1 cellular context compared by ENCODE assay signal in the genomic region with DNA sequence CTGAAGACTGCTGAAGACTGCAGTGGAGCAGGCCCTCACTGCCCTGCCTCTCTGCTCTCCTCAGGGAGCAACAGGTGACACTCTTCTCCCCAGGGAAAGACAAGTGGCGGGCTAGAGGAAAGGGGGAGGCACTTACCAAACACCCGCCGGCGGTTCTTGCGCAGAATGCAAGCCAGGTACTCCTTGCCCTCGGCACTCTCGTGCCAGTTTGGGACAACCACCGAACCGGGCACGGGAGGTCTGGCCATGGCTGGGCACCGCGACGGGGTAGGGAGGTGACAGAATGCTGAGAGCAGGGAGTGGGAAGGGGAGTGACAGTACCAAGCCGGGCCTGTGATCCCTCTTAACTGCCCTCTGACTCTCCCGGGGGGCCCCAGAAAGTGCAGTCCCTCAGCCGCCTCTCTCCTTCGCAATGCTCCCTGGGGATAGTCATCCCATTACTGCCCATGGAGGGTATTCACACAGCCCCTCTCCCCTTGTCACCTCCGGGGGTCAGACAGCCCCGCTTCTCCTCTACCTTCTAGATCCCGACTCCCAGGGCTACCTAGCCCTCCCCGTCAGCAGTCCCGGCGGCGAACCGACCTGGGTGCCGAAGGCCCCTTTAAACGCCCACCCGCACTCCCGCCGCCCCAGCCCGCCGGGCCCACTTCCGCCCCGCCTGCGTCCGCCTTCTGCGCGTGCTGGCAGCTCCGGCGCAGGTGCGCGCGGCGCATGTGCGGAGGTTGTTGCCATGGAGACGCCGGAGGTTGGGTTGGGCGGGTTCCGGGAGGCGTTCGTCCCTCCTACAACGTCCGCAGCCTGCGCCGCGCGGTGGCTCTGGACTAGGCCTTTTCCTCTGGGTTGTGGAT.
TF ChIP-seq lines count a peak whose summit lies in the region.

A gene with protein sequence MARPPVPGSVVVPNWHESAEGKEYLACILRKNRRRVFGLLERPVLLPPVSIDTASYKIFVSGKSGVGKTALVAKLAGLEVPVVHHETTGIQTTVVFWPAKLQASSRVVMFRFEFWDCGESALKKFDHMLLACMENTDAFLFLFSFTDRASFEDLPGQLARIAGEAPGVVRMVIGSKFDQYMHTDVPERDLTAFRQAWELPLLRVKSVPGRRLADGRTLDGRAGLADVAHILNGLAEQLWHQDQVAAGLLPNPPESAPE (minus strand): TSS at position 689 of the 848 bp plus-strand sequence. CDS start 441 bp downstream, at position 248.

TF ChIP-seq in K562, 482 proteins besides CTCF, POLR2A, EP300 and RAD21 (continued from another document and continues in another):
- TF ChIP-seq, protein P1, sequence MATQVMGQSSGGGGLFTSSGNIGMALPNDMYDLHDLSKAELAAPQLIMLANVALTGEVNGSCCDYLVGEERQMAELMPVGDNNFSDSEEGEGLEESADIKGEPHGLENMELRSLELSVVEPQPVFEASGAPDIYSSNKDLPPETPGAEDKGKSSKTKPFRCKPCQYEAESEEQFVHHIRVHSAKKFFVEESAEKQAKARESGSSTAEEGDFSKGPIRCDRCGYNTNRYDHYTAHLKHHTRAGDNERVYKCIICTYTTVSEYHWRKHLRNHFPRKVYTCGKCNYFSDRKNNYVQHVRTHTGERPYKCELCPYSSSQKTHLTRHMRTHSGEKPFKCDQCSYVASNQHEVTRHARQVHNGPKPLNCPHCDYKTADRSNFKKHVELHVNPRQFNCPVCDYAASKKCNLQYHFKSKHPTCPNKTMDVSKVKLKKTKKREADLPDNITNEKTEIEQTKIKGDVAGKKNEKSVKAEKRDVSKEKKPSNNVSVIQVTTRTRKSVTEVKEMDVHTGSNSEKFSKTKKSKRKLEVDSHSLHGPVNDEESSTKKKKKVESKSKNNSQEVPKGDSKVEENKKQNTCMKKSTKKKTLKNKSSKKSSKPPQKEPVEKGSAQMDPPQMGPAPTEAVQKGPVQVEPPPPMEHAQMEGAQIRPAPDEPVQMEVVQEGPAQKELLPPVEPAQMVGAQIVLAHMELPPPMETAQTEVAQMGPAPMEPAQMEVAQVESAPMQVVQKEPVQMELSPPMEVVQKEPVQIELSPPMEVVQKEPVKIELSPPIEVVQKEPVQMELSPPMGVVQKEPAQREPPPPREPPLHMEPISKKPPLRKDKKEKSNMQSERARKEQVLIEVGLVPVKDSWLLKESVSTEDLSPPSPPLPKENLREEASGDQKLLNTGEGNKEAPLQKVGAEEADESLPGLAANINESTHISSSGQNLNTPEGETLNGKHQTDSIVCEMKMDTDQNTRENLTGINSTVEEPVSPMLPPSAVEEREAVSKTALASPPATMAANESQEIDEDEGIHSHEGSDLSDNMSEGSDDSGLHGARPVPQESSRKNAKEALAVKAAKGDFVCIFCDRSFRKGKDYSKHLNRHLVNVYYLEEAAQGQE (CRISPR knock-in tag; IDR thresholded peaks at IDR 0.05; ENCODE audit: low read depth), result 0 out of 2 replicates have a peak, but pooled peaks have one; percentile 34
- TF ChIP-seq, protein P2, sequence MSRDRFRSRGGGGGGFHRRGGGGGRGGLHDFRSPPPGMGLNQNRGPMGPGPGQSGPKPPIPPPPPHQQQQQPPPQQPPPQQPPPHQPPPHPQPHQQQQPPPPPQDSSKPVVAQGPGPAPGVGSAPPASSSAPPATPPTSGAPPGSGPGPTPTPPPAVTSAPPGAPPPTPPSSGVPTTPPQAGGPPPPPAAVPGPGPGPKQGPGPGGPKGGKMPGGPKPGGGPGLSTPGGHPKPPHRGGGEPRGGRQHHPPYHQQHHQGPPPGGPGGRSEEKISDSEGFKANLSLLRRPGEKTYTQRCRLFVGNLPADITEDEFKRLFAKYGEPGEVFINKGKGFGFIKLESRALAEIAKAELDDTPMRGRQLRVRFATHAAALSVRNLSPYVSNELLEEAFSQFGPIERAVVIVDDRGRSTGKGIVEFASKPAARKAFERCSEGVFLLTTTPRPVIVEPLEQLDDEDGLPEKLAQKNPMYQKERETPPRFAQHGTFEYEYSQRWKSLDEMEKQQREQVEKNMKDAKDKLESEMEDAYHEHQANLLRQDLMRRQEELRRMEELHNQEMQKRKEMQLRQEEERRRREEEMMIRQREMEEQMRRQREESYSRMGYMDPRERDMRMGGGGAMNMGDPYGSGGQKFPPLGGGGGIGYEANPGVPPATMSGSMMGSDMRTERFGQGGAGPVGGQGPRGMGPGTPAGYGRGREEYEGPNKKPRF (IDR thresholded peaks at IDR 0.05; ENCODE audit: low read depth, low read length), result no peak
- TF ChIP-seq, protein P3, sequence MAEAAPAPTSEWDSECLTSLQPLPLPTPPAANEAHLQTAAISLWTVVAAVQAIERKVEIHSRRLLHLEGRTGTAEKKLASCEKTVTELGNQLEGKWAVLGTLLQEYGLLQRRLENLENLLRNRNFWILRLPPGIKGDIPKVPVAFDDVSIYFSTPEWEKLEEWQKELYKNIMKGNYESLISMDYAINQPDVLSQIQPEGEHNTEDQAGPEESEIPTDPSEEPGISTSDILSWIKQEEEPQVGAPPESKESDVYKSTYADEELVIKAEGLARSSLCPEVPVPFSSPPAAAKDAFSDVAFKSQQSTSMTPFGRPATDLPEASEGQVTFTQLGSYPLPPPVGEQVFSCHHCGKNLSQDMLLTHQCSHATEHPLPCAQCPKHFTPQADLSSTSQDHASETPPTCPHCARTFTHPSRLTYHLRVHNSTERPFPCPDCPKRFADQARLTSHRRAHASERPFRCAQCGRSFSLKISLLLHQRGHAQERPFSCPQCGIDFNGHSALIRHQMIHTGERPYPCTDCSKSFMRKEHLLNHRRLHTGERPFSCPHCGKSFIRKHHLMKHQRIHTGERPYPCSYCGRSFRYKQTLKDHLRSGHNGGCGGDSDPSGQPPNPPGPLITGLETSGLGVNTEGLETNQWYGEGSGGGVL (CRISPR knock-in tag; IDR thresholded peaks at IDR 0.05), result no peak
- TF ChIP-seq CBFA2T2 (conservative IDR thresholded peaks at IDR 0.05) (no peak), ZNF780A (CRISPR knock-in tag; IDR thresholded peaks at IDR 0.05) (no peak), HNRNPLL (IDR thresholded peaks at IDR 0.05; ENCODE audit: low read depth, low read length, poor library complexity, severe bottlenecking) (peak; percentile 88), DACH1 (IDR thresholded peaks at IDR 0.05; ENCODE audit: partially characterized antibody) (no peak), NFIC (IDR thresholded peaks at IDR 0.05) (no peak), ZNF354B (CRISPR knock-in tag; IDR thresholded peaks at IDR 0.05) (no peak), ADNP (tag; IDR thresholded peaks at IDR 0.05) (no peak), TAF1 (IDR thresholded peaks at IDR 0.05; ENCODE audit: control insufficient read depth, extremely low read depth, insufficient read depth, low read length, severe bottlenecking) (peak; percentile 76), CBFB (CRISPR knock-in tag; IDR thresholded peaks at IDR 0.05) (0 out of 2 replicates have a peak, but pooled peaks have one; percentile 17), ZNF124 (CRISPR knock-in tag; IDR thresholded peaks at IDR 0.05) (no peak), HMG20A (CRISPR knock-in tag; conservative IDR thresholded peaks at IDR 0.05) (no peak), CREBBP (IDR thresholded peaks at IDR 0.05; ENCODE audit: low read depth, low read length) (no peak), ESRRB (CRISPR knock-in tag; IDR thresholded peaks at IDR 0.05; ENCODE audit: borderline replicate concordance) (no peak), FOXJ2 (tag; IDR thresholded peaks at IDR 0.05) (no peak; the same call in 1 of the 2 replicates), ZNF253 (CRISPR knock-in tag; conservative IDR thresholded peaks at IDR 0.05) (no peak), COPS2 (conservative IDR thresholded peaks at IDR 0.05) (no peak), ZNF551 (CRISPR knock-in tag; IDR thresholded peaks at IDR 0.05) (no peak), ZFP1 (CRISPR knock-in tag; IDR thresholded peaks at IDR 0.05) (no peak; the same call in 1 of the 2 replicates), CREM (IDR thresholded peaks at IDR 0.05; ENCODE audit: low read depth) (peak; percentile 96), KAT8 (IDR thresholded peaks at IDR 0.05; ENCODE audit: low read depth) (no peak), MEF2A (IDR thresholded peaks at IDR 0.05; ENCODE audit: control insufficient read depth, low read depth, low read length) (no peak), HOXB6 (CRISPR knock-in tag; IDR thresholded peaks at IDR 0.05; ENCODE audit: borderline replicate concordance) (no peak), ZNF696 (CRISPR knock-in tag; conservative IDR thresholded peaks at IDR 0.05) (no peak), SIRT6 (IDR thresholded peaks at IDR 0.05; ENCODE audit: low read depth, low read length) (no peak), FOXK1 (CRISPR knock-in tag; IDR thresholded peaks at IDR 0.05; ENCODE audit: borderline replicate concordance) (no peak), HCFC1 (IDR thresholded peaks at IDR 0.05; ENCODE audit: low read depth, low read length) (peak; percentile 73), RBM25 (IDR thresholded peaks at IDR 0.05; ENCODE audit: low read depth, low read length, severe bottlenecking) (peak; percentile 20), ZKSCAN8 (CRISPR knock-in tag; IDR thresholded peaks at IDR 0.05) (no peak), TEAD1 (CRISPR knock-in tag; IDR thresholded peaks at IDR 0.05) (no peak), NEUROD1 (IDR thresholded peaks at IDR 0.05; ENCODE audit: borderline replicate concordance, low read depth, low read length, partially characterized antibody) (peak; percentile 66), TEAD4 (IDR thresholded peaks at IDR 0.05; ENCODE audit: low read length) (no peak), TEAD4 (CRISPR knock-in tag; IDR thresholded peaks at IDR 0.05; ENCODE audit: borderline replicate concordance) (no peak), RBM22 (IDR thresholded peaks at IDR 0.05; ENCODE audit: low read depth, low read length, poor library complexity, severe bottlenecking) (peak; percentile 84), MCM2 (IDR thresholded peaks at IDR 0.05; ENCODE audit: low read depth) (no peak), JUNB (CRISPR knock-in tag; conservative IDR thresholded peaks at IDR 0.05) (no peak), PRMT5 (CRISPR knock-in tag; IDR thresholded peaks at IDR 0.05) (no peak), RB1 (IDR thresholded peaks at IDR 0.05; ENCODE audit: low read depth) (peak; percentile 84; the same call in 1 of the 2 replicates), PHTF2 (CRISPR knock-in tag; IDR thresholded peaks at IDR 0.05) (no peak), ELF1 (tag; IDR thresholded peaks at IDR 0.05) (peak; percentile 95), RFX1 (IDR thresholded peaks at IDR 0.05) (peak; percentile 98), HDAC8 (tag; IDR thresholded peaks at IDR 0.05) (no peak)
- TF ChIP-seq, protein P4, sequence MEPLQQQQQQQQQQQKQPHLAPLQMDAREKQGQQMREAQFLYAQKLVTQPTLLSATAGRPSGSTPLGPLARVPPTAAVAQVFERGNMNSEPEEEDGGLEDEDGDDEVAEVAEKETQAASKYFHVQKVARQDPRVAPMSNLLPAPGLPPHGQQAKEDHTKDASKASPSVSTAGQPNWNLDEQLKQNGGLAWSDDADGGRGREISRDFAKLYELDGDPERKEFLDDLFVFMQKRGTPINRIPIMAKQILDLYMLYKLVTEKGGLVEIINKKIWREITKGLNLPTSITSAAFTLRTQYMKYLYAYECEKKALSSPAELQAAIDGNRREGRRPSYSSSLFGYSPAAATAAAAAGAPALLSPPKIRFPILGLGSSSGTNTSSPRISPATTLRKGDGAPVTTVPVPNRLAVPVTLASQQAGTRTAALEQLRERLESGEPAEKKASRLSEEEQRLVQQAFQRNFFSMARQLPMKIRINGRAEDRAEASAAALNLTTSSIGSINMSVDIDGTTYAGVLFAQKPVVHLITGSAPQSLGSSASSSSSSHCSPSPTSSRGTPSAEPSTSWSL (CRISPR knock-in tag; IDR thresholded peaks at IDR 0.05; ENCODE audit: borderline replicate concordance), result 0 out of 2 replicates have a peak, but pooled peaks have one; percentile 77
- TF ChIP-seq, protein P5, sequence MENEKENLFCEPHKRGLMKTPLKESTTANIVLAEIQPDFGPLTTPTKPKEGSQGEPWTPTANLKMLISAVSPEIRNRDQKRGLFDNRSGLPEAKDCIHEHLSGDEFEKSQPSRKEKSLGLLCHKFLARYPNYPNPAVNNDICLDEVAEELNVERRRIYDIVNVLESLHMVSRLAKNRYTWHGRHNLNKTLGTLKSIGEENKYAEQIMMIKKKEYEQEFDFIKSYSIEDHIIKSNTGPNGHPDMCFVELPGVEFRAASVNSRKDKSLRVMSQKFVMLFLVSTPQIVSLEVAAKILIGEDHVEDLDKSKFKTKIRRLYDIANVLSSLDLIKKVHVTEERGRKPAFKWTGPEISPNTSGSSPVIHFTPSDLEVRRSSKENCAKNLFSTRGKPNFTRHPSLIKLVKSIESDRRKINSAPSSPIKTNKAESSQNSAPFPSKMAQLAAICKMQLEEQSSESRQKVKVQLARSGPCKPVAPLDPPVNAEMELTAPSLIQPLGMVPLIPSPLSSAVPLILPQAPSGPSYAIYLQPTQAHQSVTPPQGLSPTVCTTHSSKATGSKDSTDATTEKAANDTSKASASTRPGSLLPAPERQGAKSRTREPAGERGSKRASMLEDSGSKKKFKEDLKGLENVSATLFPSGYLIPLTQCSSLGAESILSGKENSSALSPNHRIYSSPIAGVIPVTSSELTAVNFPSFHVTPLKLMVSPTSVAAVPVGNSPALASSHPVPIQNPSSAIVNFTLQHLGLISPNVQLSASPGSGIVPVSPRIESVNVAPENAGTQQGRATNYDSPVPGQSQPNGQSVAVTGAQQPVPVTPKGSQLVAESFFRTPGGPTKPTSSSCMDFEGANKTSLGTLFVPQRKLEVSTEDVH (IDR thresholded peaks at IDR 0.05; ENCODE audit: low read depth, partially characterized antibody), result peak; percentile 44
- TF ChIP-seq, protein P6, sequence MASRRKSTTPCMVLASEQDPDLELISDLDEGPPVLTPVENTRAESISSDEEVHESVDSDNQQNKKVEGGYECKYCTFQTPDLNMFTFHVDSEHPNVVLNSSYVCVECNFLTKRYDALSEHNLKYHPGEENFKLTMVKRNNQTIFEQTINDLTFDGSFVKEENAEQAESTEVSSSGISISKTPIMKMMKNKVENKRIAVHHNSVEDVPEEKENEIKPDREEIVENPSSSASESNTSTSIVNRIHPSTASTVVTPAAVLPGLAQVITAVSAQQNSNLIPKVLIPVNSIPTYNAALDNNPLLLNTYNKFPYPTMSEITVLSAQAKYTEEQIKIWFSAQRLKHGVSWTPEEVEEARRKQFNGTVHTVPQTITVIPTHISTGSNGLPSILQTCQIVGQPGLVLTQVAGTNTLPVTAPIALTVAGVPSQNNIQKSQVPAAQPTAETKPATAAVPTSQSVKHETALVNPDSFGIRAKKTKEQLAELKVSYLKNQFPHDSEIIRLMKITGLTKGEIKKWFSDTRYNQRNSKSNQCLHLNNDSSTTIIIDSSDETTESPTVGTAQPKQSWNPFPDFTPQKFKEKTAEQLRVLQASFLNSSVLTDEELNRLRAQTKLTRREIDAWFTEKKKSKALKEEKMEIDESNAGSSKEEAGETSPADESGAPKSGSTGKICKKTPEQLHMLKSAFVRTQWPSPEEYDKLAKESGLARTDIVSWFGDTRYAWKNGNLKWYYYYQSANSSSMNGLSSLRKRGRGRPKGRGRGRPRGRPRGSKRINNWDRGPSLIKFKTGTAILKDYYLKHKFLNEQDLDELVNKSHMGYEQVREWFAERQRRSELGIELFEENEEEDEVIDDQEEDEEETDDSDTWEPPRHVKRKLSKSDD (conservative IDR thresholded peaks at IDR 0.05; ENCODE audit: low read length), result 0 out of 2 replicates have a peak, but pooled peaks have one; percentile 53
